In the genomic region with DNA sequence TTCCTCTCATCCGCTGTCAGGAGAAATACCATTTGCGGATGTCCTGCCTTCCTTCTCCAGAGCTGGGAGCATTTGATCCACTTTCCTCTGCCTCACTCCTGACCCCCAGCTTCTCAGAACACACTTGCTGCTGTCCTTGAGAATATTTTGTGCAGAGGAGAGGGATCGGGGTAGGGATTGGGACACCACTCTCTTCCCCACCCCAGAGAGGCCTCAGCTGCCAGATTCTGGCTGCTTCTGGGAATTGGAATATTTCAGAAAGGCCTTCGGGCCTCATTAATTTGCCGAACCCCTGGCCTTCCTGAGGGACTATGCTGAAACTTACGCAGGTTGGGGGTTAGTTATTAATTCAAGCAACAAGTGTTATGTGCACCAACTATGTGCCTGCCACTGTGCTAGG, we compare ENCODE assay signal across 14 cellular contexts.
DNase-seq lines count a peak whose midpoint lies in the region; ATAC-seq and TF ChIP-seq lines count a peak whose summit lies in the region.
"Had no signal": no experiment of that assay in that cellular context is flagged by ENCODE, and none has a peak within 500 bp of the region (broad histone marks: within the 10 kb centered on the region; RNA-seq: fewer than 3 reads in every experiment).

No MANE protein-coding gene starts in this region.

- H4K20me1 ChIP-seq in BLaER1 treated with 17β-estradiol and CSF1 and Interleukin-3, amounts not matched to agents 10 nM and 100 nM = no peaks in the 10 kb centered on the region; a peak in 1 of 22 replicates
- no peaks in the 10 kb centered on the region for H4K20me1 ChIP-seq in OCI-LY7 (ENCODE audit: insufficient read depth, low read length)
- H4K20me1 ChIP-seq in neural progenitor cell (ENCODE audit: low read depth) = no peaks in the 10 kb centered on the region

- H3K4me3 Mint-ChIP-seq in neural progenitor cell = peak overlapping the region; percentile 74
- H3K4me3 Mint-ChIP-seq: activated naive CD4-positive, alpha-beta T cell treated with anti-CD3 and anti-CD28 coated beads, Interleukin-2, amount 50 U/mL, for 24 hours; T-helper 1 cell treated with Interleukin-12 subunit alpha and Interleukin-12 subunit beta and Interleukin-4 antibody, amounts not matched to agents 30 μg/mL and 1 μg/mL, for 36 hours had no signal

- H3K9me2 ChIP-seq in OCI-LY7 (ENCODE audit: insufficient read depth, low read length) = no peaks in the 10 kb centered on the region

- H3K9me3 Mint-ChIP-seq in neural progenitor cell = no peaks in the 10 kb centered on the region
- H3K9me3 Mint-ChIP-seq: activated naive CD4-positive, alpha-beta T cell treated with anti-CD3 and anti-CD28 coated beads, Interleukin-2, amount 50 U/mL, for 24 hours; T-helper 1 cell treated with Interleukin-12 subunit alpha and Interleukin-12 subunit beta and Interleukin-4 antibody, amounts not matched to agents 30 μg/mL and 1 μg/mL, for 36 hours had no signal

- peak overlapping the region; percentile 86 for H3K27ac Mint-ChIP-seq in neural progenitor cell
- H3K27ac Mint-ChIP-seq: activated naive CD4-positive, alpha-beta T cell treated with anti-CD3 and anti-CD28 coated beads, Interleukin-2, amount 50 U/mL, for 24 hours; T-helper 1 cell treated with Interleukin-12 subunit alpha and Interleukin-12 subunit beta and Interleukin-4 antibody, amounts not matched to agents 30 μg/mL and 1 μg/mL, for 36 hours had no signal

- intact Hi-C loops in OCI-LY7 (cut with micrococcal nuclease; ENCODE audit: unreplicated experiment) (loop anchor here (5.0 kb wide), 1 partner anchor 70 kb away; no protein-coding TSS in a partner anchor), dorsolateral prefrontal cortex (cut with DNase I) (loop anchor here in 1 of 2 donors (5.0 kb wide), 1 partner anchor 305 kb away; the partner anchor contains the start of gene SLC29A3)

- no peaks in the 10 kb centered on the region for H3K36me3 ChIP-seq in BLaER1 treated with 17β-estradiol and CSF1 and Interleukin-3, amounts not matched to agents 10 nM and 100 nM
- H3K36me3 ChIP-seq in OCI-LY7 (ENCODE audit: insufficient read depth, low read length) (no peaks in the 10 kb centered on the region), neural progenitor cell (no peaks in the 10 kb centered on the region)
- H3K36me3 ChIP-seq: prostate gland had no signal

- ATAC-seq in GM18909 (IDR thresholded peaks at IDR 0.05; ENCODE audit: poor library complexity, unreplicated experiment) = no peak
- ATAC-seq: activated CD4-positive, CD25-positive, alpha-beta regulatory T cell treated with anti-CD3 and anti-CD28 coated beads, Interleukin-2, amount 50 U/mL, for 24 hours had no signal

- H2AFZ ChIP-seq in OCI-LY7 (ENCODE audit: low read length) (peak overlapping the region; percentile 89), neural progenitor cell (replicated peaks) (no peak overlapping the region)

- TF ChIP-seq CTCF in OCI-LY7 (conservative IDR thresholded peaks at IDR 0.05; ENCODE audit: low read length) (no peak), dorsolateral prefrontal cortex (IDR thresholded peaks at IDR 0.05 in 54 of 56, conservative IDR thresholded peaks at IDR 0.05 in 2 of 56; ENCODE audit: low read depth in 1 of 56, partially characterized antibody in 56 of 56) (no peak), neural progenitor cell (IDR thresholded peaks at IDR 0.05) (no peak)

- H3K27ac ChIP-seq in BLaER1 treated with 17β-estradiol and CSF1 and Interleukin-3, amounts not matched to agents 10 nM and 100 nM = no peak overlapping the region
- H3K27ac ChIP-seq in OCI-LY7 (ENCODE audit: low read depth, low read length, poor library complexity, severe bottlenecking) (peak overlapping the region; percentile 84), dorsolateral prefrontal cortex (peak overlapping the region in 46 of 59 donors; percentile 7 to 87 (median 52)), neural progenitor cell (no peak overlapping the region)

- peak overlapping the region; percentile 22 to 74 (median 53); a peak in 19 of 22 replicates for H3K4me2 ChIP-seq in BLaER1 treated with 17β-estradiol and CSF1 and Interleukin-3, amounts not matched to agents 10 nM and 100 nM
- H3K4me2 ChIP-seq in OCI-LY7 (ENCODE audit: low read length) (peak overlapping the region; percentile 73), neural progenitor cell (peak overlapping the region; percentile 10)

- H3K27me3 Mint-ChIP-seq in neural progenitor cell (ENCODE audit: insufficient read depth, low read depth) = peaks cover 14% of the 10 kb centered on the region
- H3K27me3 Mint-ChIP-seq: activated naive CD4-positive, alpha-beta T cell treated with anti-CD3 and anti-CD28 coated beads, Interleukin-2, amount 50 U/mL, for 24 hours had no signal

- H3F3A ChIP-seq in neural progenitor cell (ENCODE audit: low read depth) = peaks cover 44% of the 10 kb centered on the region

- BruUV-seq in OCI-LY7 (replicated peaks; lab: Mats Ljungman, UMichigan) = no TSS peak

- DNase-seq in OCI-LY7 (ENCODE audit: low spot score) (no peak), dorsolateral prefrontal cortex (no peak), neural progenitor cell (ENCODE audit: low spot score) (no peak), SW480 (ENCODE audit: low spot score) (no peak), NOMO-1 treated with DMSO at 0.1 percent for 48 hours (lab: John Stamatoyannopoulos, UW; ENCODE audit: unreplicated experiment) (no peak)
- DNase-seq in activated CD4-positive, alpha-beta T cell treated with anti-CD3 and anti-CD28 coated beads for 48 hours = no peak
- DNase-seq: left cardiac atrium, NCI-H1930 had no signal

- H3K9me3 ChIP-seq in BLaER1 treated with 17β-estradiol and CSF1 and Interleukin-3, amounts not matched to agents 10 nM and 100 nM (replicated peaks in 1 of 11) = no peaks in the 10 kb centered on the region
- no peaks in the 10 kb centered on the region for H3K9me3 ChIP-seq in OCI-LY7 (ENCODE audit: low read length)
- no peaks in the 10 kb centered on the region for H3K9me3 ChIP-seq in neural progenitor cell (ENCODE audit: low read depth)
- H3K9me3 ChIP-seq: prostate gland had no signal

- POLR2A ChIA-PET in OCI-LY7 (lab: Charles Lee) = interaction anchor here (1.2 to 1.6 kb wide), 3 partner anchors 16 to 26 kb away, joined by 3 to 5 read pairs (median 4); no protein-coding TSS in a partner anchor

- H3K4me3 ChIP-seq in BLaER1 treated with 17β-estradiol and CSF1 and Interleukin-3, amounts not matched to agents 10 nM and 100 nM = no peak overlapping the region
- H3K4me3 ChIP-seq in OCI-LY7 (ENCODE audit: low read depth, low read length, poor library complexity, severe bottlenecking) (peak overlapping the region; percentile 46), dorsolateral prefrontal cortex (no peak overlapping the region), neural progenitor cell (no peak overlapping the region)
- H3K4me3 ChIP-seq: prostate gland had no signal

- H3K79me2 ChIP-seq in OCI-LY7 (ENCODE audit: insufficient read depth, low read depth, low read length) = no peaks in the 10 kb centered on the region
- H3K79me2 ChIP-seq in neural progenitor cell (ENCODE audit: low read depth) = no peaks in the 10 kb centered on the region

- H3K4me1 ChIP-seq in BLaER1 treated with 17β-estradiol and CSF1 and Interleukin-3, amounts not matched to agents 10 nM and 100 nM = peaks cover 30 to 70% (median 48%) of the 10 kb centered on the region in 10 experiments
- H3K4me1 ChIP-seq in OCI-LY7 (ENCODE audit: insufficient read depth, low read length, poor library complexity, severe bottlenecking) = peaks cover 84% of the 10 kb centered on the region
- H3K4me1 ChIP-seq in neural progenitor cell = peaks cover 64% of the 10 kb centered on the region
- H3K4me1 ChIP-seq: prostate gland had no signal

- H3K9ac ChIP-seq in BLaER1 treated with 17β-estradiol and CSF1 and Interleukin-3, amounts not matched to agents 10 nM and 100 nM = peak overlapping the region in 1 of 11 experiments; percentile 13; a peak in 1 of 22 replicates
- no peak overlapping the region for H3K9ac ChIP-seq in neural progenitor cell

- no peaks in the 10 kb centered on the region for H3K36me3 Mint-ChIP-seq in neural progenitor cell
- H3K36me3 Mint-ChIP-seq: activated naive CD4-positive, alpha-beta T cell treated with anti-CD3 and anti-CD28 coated beads, Interleukin-2, amount 50 U/mL, for 24 hours had no signal

- no peaks in the 10 kb centered on the region for H3K27me3 ChIP-seq in BLaER1 treated with 17β-estradiol and CSF1 and Interleukin-3, amounts not matched to agents 10 nM and 100 nM
- no peaks in the 10 kb centered on the region for H3K27me3 ChIP-seq in dorsolateral prefrontal cortex
- H3K27me3 ChIP-seq in neural progenitor cell = no peaks in the 10 kb centered on the region

- CTCF ChIA-PET in OCI-LY7 (lab: Charles Lee; ENCODE audit: unreplicated experiment) = interaction anchor here (0.9 to 3.2 kb wide), 4 partner anchors 16 to 90 kb away, joined by 3 to 19 read pairs (median 4); no protein-coding TSS in a partner anchor

- H3K4me1 Mint-ChIP-seq in neural progenitor cell = peaks cover 64% of the 10 kb centered on the region

Comparison
In these comparisons a context has a peak if more than half of its experiments do, and no peak if none do; other contexts are left out.
1. H3K27ac ChIP-seq: peak in OCI-LY7 (single experiment) and dorsolateral prefrontal cortex (46 of 59); none in BLaER1 treated with 17β-estradiol and CSF1 and Interleukin-3, amounts not matched to agents 10 nM and 100 nM (0 of 11) and neural progenitor cell (single experiment).
2. H3K4me2 ChIP-seq: peak in every context shown above with its lines; median percentile 73 in OCI-LY7; 53 in BLaER1 treated with 17β-estradiol and CSF1 and Interleukin-3, amounts not matched to agents 10 nM and 100 nM; 10 in neural progenitor cell.